19 cellular contexts compared by ENCODE assay signal in genomic region chr1:9273177-9273576, GRCh38.
"Had no signal": no experiment of that assay in that cellular context is flagged by ENCODE, and none has a peak within 500 bp of the region (broad histone marks: within the 10 kb centered on the region; RNA-seq: fewer than 3 reads in every experiment).

No MANE protein-coding gene starts in this region.

- H3K4me3 Mint-ChIP-seq: activated naive CD8-positive, alpha-beta T cell; activated T-helper 1 cell treated with anti-CD3 and anti-CD28 coated beads, Interleukin-12 subunit alpha, Interleukin-12 subunit beta, Interleukin-2, Interleukin-4 antibody, amounts not matched to agents 30 ng/mL and 10 ng/mL and 1 ng/mL, durations not matched to agents 14 hours and 24 hours and 36 hours; memory B cell; nephron; stimulated activated naive CD8-positive, alpha-beta T cell treated with anti-CD3 and anti-CD28 coated beads, Interleukin-15, Interleukin-2, amounts not matched to agents 100 ng/mL and 50 ng/mL, for 24 hours had no signal

- ATAC-seq: left ventricle myocardium superior had no signal

- H3K27ac Mint-ChIP-seq: activated naive CD8-positive, alpha-beta T cell; activated T-helper 1 cell treated with anti-CD3 and anti-CD28 coated beads, Interleukin-12 subunit alpha, Interleukin-12 subunit beta, Interleukin-2, Interleukin-4 antibody, amounts not matched to agents 30 ng/mL and 10 ng/mL and 1 ng/mL, durations not matched to agents 14 hours and 24 hours and 36 hours; memory B cell; nephron; stimulated activated naive CD8-positive, alpha-beta T cell treated with anti-CD3 and anti-CD28 coated beads, Interleukin-15, Interleukin-2, amounts not matched to agents 100 ng/mL and 50 ng/mL, for 24 hours had no signal

- H3K27me3 Mint-ChIP-seq: activated naive CD8-positive, alpha-beta T cell; memory B cell had no signal

- DNase-seq: activated CD4-positive, alpha-beta T cell treated with anti-CD3 and anti-CD28 coated beads for 1 hour; activated CD4-positive, alpha-beta T cell treated with anti-CD3 and anti-CD28 coated beads, Interleukin-2, amount 50 U/mL, for 4 hours; activated gamma-delta T cell treated with Interleukin-2 at 50 U/mL for 16 hours; dorsolateral prefrontal cortex; foreskin melanocyte; kidney; left ventricle myocardium superior; occipital lobe; retina; stimulated activated CD4-positive, alpha-beta T cell treated with anti-CD3 and anti-CD28 coated beads, Interleukin-2, amount 100 ng/mL, for 48 hours; T-helper 2 cell; trophoblast cell had no signal

- H3K36me3 Mint-ChIP-seq: activated naive CD8-positive, alpha-beta T cell had no signal

- H3K27me3 ChIP-seq: dorsolateral prefrontal cortex had no signal

- H3K4me3 ChIP-seq: dorsolateral prefrontal cortex had no signal

- H3K27ac ChIP-seq: dorsolateral prefrontal cortex, epithelial cell of prostate, VCaP had no signal

- H3K9me3 Mint-ChIP-seq: activated T-helper 1 cell treated with anti-CD3 and anti-CD28 coated beads, Interleukin-12 subunit alpha, Interleukin-12 subunit beta, Interleukin-2, Interleukin-4 antibody, amounts not matched to agents 30 ng/mL and 10 ng/mL and 1 ng/mL, durations not matched to agents 14 hours and 24 hours and 36 hours; memory B cell; nephron; stimulated activated naive CD8-positive, alpha-beta T cell treated with anti-CD3 and anti-CD28 coated beads, Interleukin-15, Interleukin-2, amounts not matched to agents 100 ng/mL and 50 ng/mL, for 24 hours had no signal
